ENCODE assay signal across 9 cellular contexts in the genomic region with DNA sequence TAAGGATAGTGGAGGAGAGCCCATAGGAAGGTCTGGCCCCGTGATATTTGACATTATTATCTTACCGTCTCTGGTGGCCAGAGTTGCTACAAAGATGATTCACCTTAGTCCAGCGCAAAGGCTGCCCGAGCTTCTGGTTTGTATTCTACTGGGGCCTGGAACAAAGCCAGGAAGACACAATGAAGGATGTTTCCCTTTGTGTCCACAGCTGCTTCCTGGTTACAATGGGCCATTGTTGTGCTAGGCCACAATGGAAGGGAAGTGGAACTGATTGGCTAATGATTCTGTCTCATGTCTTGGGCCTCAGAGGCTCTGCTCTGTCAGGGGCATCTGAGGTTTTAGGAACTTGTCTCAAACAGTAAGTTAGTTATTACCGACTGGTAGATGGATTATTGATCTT.
DNase-seq lines count a peak whose midpoint lies in the region; ATAC-seq and TF ChIP-seq lines count a peak whose summit lies in the region.
"Had no signal": no experiment of that assay in that cellular context is flagged by ENCODE, and none has a peak within 500 bp of the region (broad histone marks: within the 10 kb centered on the region; RNA-seq: fewer than 3 reads in every experiment).

No MANE protein-coding gene starts in this region.

- H3K4me3 Mint-ChIP-seq in WTC11, result no peak overlapping the region

- ATAC-seq in GM19328 (IDR thresholded peaks at IDR 0.05; ENCODE audit: unreplicated experiment) (peak; percentile 86), HG03460 (IDR thresholded peaks at IDR 0.05; ENCODE audit: unreplicated experiment) (peak; percentile 92), WTC11 (no peak)

- H3K36me3 ChIP-seq in kidney epithelial cell (ENCODE audit: control insufficient read depth, insufficient read depth, low read length) (no peaks in the 10 kb centered on the region), WERI-Rb-1 (no peaks in the 10 kb centered on the region), suprapubic skin (no peaks in the 10 kb centered on the region)

- no peak for TF ChIP-seq EP300 in suprapubic skin (IDR thresholded peaks at IDR 0.05)

- DNase-seq in UCSD-AML1 (lab: John Stamatoyannopoulos, UW; ENCODE audit: unreplicated experiment), result peak; percentile 29
- peak; percentile 48 for DNase-seq in kidney epithelial cell (ENCODE audit: low read depth)
- DNase-seq in stimulated activated CD8-positive, alpha-beta memory T cell treated with anti-CD3 and anti-CD28 coated beads, Interleukin-4, amount 100 ng/mL, for 48 hours, result no peak
- no peak for DNase-seq in WERI-Rb-1
- DNase-seq in suprapubic skin (ENCODE audit: low spot score in 2 of 2), result no peak
- no peak for DNase-seq in WTC11 (ENCODE audit: low spot score)
- DNase-seq: IMR-90 had no signal

- H3K27ac ChIP-seq in WERI-Rb-1 (no peak overlapping the region), suprapubic skin (no peak overlapping the region)

- H3K9me3 Mint-ChIP-seq in WTC11, result no peaks in the 10 kb centered on the region

- CTCF ChIA-PET in WTC11 (lab: Charles Lee), result no interaction called here

- H3K27me3 ChIP-seq in kidney epithelial cell (ENCODE audit: control insufficient read depth, insufficient read depth, low read length) (no peaks in the 10 kb centered on the region), WERI-Rb-1 (ENCODE audit: insufficient read depth, low read depth, severe bottlenecking) (peaks cover 50% of the 10 kb centered on the region), suprapubic skin (no peaks in the 10 kb centered on the region)

- POLR2A ChIA-PET in WTC11 (lab: Charles Lee), result no interaction called here

- no peak for TF ChIP-seq POLR2A in suprapubic skin (IDR thresholded peaks at IDR 0.05)

- H3K9me3 ChIP-seq in WERI-Rb-1 (ENCODE audit: severe bottlenecking) (no peaks in the 10 kb centered on the region), suprapubic skin (no peaks in the 10 kb centered on the region)

- TF ChIP-seq CTCF in kidney epithelial cell (IDR thresholded peaks at IDR 0.05; ENCODE audit: insufficient read depth, low read length, poor library complexity, severe bottlenecking) (no peak), WERI-Rb-1 (IDR thresholded peaks at IDR 0.05; ENCODE audit: low read depth, low read length) (no peak), suprapubic skin (IDR thresholded peaks at IDR 0.05) (no peak), WTC11 (IDR thresholded peaks at IDR 0.05) (no peak)

- H3K27ac Mint-ChIP-seq in WTC11, result no peak overlapping the region

- no peaks in the 10 kb centered on the region for H3K36me3 Mint-ChIP-seq in WTC11

- 18% methylated on average over 5 of the region's 5 CpGs for WGBS in suprapubic skin

- no peak overlapping the region for H3K4me3 ChIP-seq in kidney epithelial cell (ENCODE audit: low read depth, low read length)
- no peak overlapping the region for H3K4me3 ChIP-seq in WERI-Rb-1 (ENCODE audit: low read depth, low read length)
- H3K4me3 ChIP-seq in suprapubic skin, result no peak overlapping the region

- H3K4me1 Mint-ChIP-seq in WTC11, result peaks cover 34% of the 10 kb centered on the region

- H3K27me3 Mint-ChIP-seq in WTC11 (ENCODE audit: low read depth), result no peaks in the 10 kb centered on the region

- no peaks in the 10 kb centered on the region for H3K4me1 ChIP-seq in suprapubic skin

TF ChIP-seq in WTC11, 78 proteins besides CTCF, POLR2A, EP300 and RAD21 (continues in another document):
- TF ChIP-seq SMAD3 (CRISPR knock-in tag; IDR thresholded peaks at IDR 0.05; ENCODE audit: borderline replicate concordance) (no peak), PRRX2 (CRISPR knock-in tag; IDR thresholded peaks at IDR 0.05) (no peak), ATF6 (CRISPR knock-in tag; IDR thresholded peaks at IDR 0.05) (no peak), ZNF138 (CRISPR knock-in tag; conservative IDR thresholded peaks at IDR 0.05) (no peak), TEAD1 (CRISPR knock-in tag; IDR thresholded peaks at IDR 0.05) (no peak), E2F1 (CRISPR knock-in tag; IDR thresholded peaks at IDR 0.05) (no peak), JUN (CRISPR knock-in tag; IDR thresholded peaks at IDR 0.05) (no peak), NFYB (CRISPR knock-in tag; conservative IDR thresholded peaks at IDR 0.05; ENCODE audit: low read depth) (no peak), ZNF219 (CRISPR knock-in tag; IDR thresholded peaks at IDR 0.05; ENCODE audit: borderline replicate concordance) (no peak), ZNF317 (CRISPR knock-in tag; IDR thresholded peaks at IDR 0.05; ENCODE audit: borderline replicate concordance, low read depth) (no peak), CREB1 (CRISPR knock-in tag; IDR thresholded peaks at IDR 0.05) (no peak)
- TF ChIP-seq, protein P1, sequence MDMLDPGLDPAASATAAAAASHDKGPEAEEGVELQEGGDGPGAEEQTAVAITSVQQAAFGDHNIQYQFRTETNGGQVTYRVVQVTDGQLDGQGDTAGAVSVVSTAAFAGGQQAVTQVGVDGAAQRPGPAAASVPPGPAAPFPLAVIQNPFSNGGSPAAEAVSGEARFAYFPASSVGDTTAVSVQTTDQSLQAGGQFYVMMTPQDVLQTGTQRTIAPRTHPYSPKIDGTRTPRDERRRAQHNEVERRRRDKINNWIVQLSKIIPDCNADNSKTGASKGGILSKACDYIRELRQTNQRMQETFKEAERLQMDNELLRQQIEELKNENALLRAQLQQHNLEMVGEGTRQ (CRISPR knock-in tag; IDR thresholded peaks at IDR 0.05), result no peak
- TF ChIP-seq, protein P2, sequence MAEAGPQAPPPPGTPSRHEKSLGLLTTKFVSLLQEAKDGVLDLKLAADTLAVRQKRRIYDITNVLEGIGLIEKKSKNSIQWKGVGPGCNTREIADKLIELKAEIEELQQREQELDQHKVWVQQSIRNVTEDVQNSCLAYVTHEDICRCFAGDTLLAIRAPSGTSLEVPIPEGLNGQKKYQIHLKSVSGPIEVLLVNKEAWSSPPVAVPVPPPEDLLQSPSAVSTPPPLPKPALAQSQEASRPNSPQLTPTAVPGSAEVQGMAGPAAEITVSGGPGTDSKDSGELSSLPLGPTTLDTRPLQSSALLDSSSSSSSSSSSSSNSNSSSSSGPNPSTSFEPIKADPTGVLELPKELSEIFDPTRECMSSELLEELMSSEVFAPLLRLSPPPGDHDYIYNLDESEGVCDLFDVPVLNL (CRISPR knock-in tag; IDR thresholded peaks at IDR 0.05; ENCODE audit: borderline replicate concordance, low read depth), result no peak
- TF ChIP-seq, protein P3, sequence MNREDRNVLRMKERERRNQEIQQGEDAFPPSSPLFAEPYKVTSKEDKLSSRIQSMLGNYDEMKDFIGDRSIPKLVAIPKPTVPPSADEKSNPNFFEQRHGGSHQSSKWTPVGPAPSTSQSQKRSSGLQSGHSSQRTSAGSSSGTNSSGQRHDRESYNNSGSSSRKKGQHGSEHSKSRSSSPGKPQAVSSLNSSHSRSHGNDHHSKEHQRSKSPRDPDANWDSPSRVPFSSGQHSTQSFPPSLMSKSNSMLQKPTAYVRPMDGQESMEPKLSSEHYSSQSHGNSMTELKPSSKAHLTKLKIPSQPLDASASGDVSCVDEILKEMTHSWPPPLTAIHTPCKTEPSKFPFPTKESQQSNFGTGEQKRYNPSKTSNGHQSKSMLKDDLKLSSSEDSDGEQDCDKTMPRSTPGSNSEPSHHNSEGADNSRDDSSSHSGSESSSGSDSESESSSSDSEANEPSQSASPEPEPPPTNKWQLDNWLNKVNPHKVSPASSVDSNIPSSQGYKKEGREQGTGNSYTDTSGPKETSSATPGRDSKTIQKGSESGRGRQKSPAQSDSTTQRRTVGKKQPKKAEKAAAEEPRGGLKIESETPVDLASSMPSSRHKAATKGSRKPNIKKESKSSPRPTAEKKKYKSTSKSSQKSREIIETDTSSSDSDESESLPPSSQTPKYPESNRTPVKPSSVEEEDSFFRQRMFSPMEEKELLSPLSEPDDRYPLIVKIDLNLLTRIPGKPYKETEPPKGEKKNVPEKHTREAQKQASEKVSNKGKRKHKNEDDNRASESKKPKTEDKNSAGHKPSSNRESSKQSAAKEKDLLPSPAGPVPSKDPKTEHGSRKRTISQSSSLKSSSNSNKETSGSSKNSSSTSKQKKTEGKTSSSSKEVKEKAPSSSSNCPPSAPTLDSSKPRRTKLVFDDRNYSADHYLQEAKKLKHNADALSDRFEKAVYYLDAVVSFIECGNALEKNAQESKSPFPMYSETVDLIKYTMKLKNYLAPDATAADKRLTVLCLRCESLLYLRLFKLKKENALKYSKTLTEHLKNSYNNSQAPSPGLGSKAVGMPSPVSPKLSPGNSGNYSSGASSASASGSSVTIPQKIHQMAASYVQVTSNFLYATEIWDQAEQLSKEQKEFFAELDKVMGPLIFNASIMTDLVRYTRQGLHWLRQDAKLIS (CRISPR knock-in tag; IDR thresholded peaks at IDR 0.05; ENCODE audit: borderline replicate concordance), result no peak

Comparison
In these comparisons a context has a peak if more than half of its experiments do, and no peak if none do; other contexts are left out.
1. DNase-seq: peak in UCSD-AML1 (single experiment) and kidney epithelial cell (single experiment); none in stimulated activated CD8-positive, alpha-beta memory T cell treated with anti-CD3 and anti-CD28 coated beads, Interleukin-4, amount 100 ng/mL, for 48 hours (single experiment), WERI-Rb-1 (single experiment), suprapubic skin (0 of 2) and WTC11 (single experiment).